ENCODE assay signal across 1 cellular context in the genomic region with DNA sequence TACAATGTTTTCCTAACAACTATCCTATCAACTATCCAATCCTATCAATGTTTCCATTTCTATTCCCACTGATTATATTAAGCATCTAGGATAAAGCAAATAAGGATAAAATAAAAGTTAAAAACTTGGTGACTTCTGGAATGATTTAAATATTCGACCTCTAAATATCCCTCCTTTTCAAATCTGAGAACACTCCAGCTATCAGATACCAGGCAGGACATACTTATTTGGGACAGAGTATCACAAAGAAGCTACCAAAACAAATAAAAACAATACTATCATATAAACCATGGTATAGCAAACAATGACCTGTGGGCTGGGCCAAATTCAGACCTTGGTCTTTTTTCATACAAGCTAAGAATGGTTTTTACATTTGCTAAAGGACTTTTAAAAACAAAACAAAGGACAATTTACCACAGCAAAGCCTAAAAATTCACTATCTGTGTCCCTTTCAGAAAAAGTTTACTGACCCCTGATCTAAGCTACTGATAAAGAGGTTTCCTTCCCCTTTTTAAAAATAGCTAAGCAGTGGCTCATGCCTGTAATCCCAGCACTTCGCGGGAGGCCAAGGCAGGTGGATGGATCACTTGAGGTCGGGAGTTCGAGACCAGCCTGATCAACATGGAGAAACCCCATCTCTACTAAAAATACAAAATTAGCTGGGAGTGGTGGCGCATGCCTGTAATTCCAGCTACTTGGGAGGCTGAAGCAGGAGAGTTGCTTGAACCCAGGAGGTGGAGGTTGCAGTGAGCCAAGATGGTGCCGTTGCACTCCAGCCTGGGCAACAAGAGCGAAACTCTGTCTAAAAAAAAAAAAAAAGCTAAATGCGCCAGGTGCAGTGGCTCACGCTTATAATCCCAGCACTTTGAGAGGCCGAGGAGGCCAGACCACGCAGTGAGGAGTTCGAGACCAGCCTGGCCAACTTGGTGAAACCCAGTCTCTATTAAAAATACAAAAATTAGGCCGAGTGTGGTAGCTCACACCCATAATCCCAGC.
TF ChIP-seq lines count a peak whose summit lies in the region.

No MANE protein-coding gene starts in this region.

TF ChIP-seq in K562, 482 proteins besides CTCF, POLR2A, EP300 and RAD21 (continued from another document and continues in another):
- TF ChIP-seq, protein P1, sequence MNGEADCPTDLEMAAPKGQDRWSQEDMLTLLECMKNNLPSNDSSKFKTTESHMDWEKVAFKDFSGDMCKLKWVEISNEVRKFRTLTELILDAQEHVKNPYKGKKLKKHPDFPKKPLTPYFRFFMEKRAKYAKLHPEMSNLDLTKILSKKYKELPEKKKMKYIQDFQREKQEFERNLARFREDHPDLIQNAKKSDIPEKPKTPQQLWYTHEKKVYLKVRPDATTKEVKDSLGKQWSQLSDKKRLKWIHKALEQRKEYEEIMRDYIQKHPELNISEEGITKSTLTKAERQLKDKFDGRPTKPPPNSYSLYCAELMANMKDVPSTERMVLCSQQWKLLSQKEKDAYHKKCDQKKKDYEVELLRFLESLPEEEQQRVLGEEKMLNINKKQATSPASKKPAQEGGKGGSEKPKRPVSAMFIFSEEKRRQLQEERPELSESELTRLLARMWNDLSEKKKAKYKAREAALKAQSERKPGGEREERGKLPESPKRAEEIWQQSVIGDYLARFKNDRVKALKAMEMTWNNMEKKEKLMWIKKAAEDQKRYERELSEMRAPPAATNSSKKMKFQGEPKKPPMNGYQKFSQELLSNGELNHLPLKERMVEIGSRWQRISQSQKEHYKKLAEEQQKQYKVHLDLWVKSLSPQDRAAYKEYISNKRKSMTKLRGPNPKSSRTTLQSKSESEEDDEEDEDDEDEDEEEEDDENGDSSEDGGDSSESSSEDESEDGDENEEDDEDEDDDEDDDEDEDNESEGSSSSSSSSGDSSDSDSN (IDR thresholded peaks at IDR 0.05; ENCODE audit: borderline replicate concordance in 1 of 2, low read depth in 2 of 2, low read length in 2 of 2) = no peak
- no peak for TF ChIP-seq ARHGAP35 (IDR thresholded peaks at IDR 0.05; ENCODE audit: partially characterized antibody)
- TF ChIP-seq HDAC2 (IDR thresholded peaks at IDR 0.05) = peak; percentile 47; the same call in 1 of the 2 replicates
- TF ChIP-seq MBD2 (IDR thresholded peaks at IDR 0.05; ENCODE audit: borderline replicate concordance, low read depth) = no peak
- TF ChIP-seq, protein P2, sequence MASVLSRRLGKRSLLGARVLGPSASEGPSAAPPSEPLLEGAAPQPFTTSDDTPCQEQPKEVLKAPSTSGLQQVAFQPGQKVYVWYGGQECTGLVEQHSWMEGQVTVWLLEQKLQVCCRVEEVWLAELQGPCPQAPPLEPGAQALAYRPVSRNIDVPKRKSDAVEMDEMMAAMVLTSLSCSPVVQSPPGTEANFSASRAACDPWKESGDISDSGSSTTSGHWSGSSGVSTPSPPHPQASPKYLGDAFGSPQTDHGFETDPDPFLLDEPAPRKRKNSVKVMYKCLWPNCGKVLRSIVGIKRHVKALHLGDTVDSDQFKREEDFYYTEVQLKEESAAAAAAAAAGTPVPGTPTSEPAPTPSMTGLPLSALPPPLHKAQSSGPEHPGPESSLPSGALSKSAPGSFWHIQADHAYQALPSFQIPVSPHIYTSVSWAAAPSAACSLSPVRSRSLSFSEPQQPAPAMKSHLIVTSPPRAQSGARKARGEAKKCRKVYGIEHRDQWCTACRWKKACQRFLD (CRISPR knock-in tag; IDR thresholded peaks at IDR 0.05) = no peak
- TF ChIP-seq, protein P3, sequence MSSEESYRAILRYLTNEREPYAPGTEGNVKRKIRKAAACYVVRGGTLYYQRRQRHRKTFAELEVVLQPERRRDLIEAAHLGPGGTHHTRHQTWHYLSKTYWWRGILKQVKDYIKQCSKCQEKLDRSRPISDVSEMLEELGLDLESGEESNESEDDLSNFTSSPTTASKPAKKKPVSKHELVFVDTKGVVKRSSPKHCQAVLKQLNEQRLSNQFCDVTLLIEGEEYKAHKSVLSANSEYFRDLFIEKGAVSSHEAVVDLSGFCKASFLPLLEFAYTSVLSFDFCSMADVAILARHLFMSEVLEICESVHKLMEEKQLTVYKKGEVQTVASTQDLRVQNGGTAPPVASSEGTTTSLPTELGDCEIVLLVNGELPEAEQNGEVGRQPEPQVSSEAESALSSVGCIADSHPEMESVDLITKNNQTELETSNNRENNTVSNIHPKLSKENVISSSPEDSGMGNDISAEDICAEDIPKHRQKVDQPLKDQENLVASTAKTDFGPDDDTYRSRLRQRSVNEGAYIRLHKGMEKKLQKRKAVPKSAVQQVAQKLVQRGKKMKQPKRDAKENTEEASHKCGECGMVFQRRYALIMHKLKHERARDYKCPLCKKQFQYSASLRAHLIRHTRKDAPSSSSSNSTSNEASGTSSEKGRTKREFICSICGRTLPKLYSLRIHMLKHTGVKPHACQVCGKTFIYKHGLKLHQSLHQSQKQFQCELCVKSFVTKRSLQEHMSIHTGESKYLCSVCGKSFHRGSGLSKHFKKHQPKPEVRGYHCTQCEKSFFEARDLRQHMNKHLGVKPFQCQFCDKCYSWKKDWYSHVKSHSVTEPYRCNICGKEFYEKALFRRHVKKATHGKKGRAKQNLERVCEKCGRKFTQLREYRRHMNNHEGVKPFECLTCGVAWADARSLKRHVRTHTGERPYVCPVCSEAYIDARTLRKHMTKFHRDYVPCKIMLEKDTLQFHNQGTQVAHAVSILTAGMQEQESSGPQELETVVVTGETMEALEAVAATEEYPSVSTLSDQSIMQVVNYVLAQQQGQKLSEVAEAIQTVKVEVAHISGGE (CRISPR knock-in tag; IDR thresholded peaks at IDR 0.05) = no peak
- TF ChIP-seq ZNF707 (CRISPR knock-in tag; conservative IDR thresholded peaks at IDR 0.05) = no peak
- TF ChIP-seq MAFF (IDR thresholded peaks at IDR 0.05; ENCODE audit: low read length) = no peak
- peak; percentile 43; the same call in 1 of the 2 replicates for TF ChIP-seq EHMT2 (IDR thresholded peaks at IDR 0.05)
- 0 out of 2 replicates have a peak, but pooled peaks have one; percentile 38 for TF ChIP-seq ZNF551 (CRISPR knock-in tag; IDR thresholded peaks at IDR 0.05)
- no peak for TF ChIP-seq ZNF583 (CRISPR knock-in tag; IDR thresholded peaks at IDR 0.05)
- peak; percentile 96 for TF ChIP-seq MEF2D (tag; conservative IDR thresholded peaks at IDR 0.05; ENCODE audit: low read depth)
- TF ChIP-seq, protein P4, sequence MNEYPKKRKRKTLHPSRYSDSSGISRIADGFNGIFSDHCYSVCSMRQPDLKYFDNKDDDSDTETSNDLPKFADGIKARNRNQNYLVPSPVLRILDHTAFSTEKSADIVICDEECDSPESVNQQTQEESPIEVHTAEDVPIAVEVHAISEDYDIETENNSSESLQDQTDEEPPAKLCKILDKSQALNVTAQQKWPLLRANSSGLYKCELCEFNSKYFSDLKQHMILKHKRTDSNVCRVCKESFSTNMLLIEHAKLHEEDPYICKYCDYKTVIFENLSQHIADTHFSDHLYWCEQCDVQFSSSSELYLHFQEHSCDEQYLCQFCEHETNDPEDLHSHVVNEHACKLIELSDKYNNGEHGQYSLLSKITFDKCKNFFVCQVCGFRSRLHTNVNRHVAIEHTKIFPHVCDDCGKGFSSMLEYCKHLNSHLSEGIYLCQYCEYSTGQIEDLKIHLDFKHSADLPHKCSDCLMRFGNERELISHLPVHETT (CRISPR knock-in tag; conservative IDR thresholded peaks at IDR 0.05 in 1 of 2, IDR thresholded peaks at IDR 0.05 in 1 of 2) = no peak
- TF ChIP-seq ZNF780A (CRISPR knock-in tag; IDR thresholded peaks at IDR 0.05) = no peak
- peak; percentile 55; the same call in 1 of the 2 replicates for TF ChIP-seq FOXM1 (IDR thresholded peaks at IDR 0.05; ENCODE audit: low read depth)
- TF ChIP-seq FOXM1 (CRISPR knock-in tag; IDR thresholded peaks at IDR 0.05; ENCODE audit: low read depth) = no peak
- TF ChIP-seq ESRRA (IDR thresholded peaks at IDR 0.05; ENCODE audit: borderline replicate concordance, low read depth) = 0 out of 2 replicates have a peak, but pooled peaks have one; percentile 27
- no peak for TF ChIP-seq TSC22D4 (tag; IDR thresholded peaks at IDR 0.05)
- TF ChIP-seq ZNF764 (CRISPR knock-in tag; IDR thresholded peaks at IDR 0.05; ENCODE audit: low read depth) = no peak
- TF ChIP-seq NCOA1 (IDR thresholded peaks at IDR 0.05; ENCODE audit: low read depth) = no peak
- TF ChIP-seq RCOR1 (IDR thresholded peaks at IDR 0.05; ENCODE audit: borderline replicate concordance in 1 of 2, low read depth in 2 of 2, low read length in 2 of 2) = peak in 1 of 2 experiments; percentile 78; a peak in 2 of 4 replicates
- no peak for TF ChIP-seq BRD9 (IDR thresholded peaks at IDR 0.05; ENCODE audit: low read depth, partially characterized antibody)
- TF ChIP-seq, protein P5, sequence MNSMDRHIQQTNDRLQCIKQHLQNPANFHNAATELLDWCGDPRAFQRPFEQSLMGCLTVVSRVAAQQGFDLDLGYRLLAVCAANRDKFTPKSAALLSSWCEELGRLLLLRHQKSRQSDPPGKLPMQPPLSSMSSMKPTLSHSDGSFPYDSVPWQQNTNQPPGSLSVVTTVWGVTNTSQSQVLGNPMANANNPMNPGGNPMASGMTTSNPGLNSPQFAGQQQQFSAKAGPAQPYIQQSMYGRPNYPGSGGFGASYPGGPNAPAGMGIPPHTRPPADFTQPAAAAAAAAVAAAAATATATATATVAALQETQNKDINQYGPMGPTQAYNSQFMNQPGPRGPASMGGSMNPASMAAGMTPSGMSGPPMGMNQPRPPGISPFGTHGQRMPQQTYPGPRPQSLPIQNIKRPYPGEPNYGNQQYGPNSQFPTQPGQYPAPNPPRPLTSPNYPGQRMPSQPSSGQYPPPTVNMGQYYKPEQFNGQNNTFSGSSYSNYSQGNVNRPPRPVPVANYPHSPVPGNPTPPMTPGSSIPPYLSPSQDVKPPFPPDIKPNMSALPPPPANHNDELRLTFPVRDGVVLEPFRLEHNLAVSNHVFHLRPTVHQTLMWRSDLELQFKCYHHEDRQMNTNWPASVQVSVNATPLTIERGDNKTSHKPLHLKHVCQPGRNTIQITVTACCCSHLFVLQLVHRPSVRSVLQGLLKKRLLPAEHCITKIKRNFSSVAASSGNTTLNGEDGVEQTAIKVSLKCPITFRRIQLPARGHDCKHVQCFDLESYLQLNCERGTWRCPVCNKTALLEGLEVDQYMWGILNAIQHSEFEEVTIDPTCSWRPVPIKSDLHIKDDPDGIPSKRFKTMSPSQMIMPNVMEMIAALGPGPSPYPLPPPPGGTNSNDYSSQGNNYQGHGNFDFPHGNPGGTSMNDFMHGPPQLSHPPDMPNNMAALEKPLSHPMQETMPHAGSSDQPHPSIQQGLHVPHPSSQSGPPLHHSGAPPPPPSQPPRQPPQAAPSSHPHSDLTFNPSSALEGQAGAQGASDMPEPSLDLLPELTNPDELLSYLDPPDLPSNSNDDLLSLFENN (IDR thresholded peaks at IDR 0.05; ENCODE audit: low read depth in 2 of 2, low read length in 2 of 2) = no peak
- TF ChIP-seq, protein P6, sequence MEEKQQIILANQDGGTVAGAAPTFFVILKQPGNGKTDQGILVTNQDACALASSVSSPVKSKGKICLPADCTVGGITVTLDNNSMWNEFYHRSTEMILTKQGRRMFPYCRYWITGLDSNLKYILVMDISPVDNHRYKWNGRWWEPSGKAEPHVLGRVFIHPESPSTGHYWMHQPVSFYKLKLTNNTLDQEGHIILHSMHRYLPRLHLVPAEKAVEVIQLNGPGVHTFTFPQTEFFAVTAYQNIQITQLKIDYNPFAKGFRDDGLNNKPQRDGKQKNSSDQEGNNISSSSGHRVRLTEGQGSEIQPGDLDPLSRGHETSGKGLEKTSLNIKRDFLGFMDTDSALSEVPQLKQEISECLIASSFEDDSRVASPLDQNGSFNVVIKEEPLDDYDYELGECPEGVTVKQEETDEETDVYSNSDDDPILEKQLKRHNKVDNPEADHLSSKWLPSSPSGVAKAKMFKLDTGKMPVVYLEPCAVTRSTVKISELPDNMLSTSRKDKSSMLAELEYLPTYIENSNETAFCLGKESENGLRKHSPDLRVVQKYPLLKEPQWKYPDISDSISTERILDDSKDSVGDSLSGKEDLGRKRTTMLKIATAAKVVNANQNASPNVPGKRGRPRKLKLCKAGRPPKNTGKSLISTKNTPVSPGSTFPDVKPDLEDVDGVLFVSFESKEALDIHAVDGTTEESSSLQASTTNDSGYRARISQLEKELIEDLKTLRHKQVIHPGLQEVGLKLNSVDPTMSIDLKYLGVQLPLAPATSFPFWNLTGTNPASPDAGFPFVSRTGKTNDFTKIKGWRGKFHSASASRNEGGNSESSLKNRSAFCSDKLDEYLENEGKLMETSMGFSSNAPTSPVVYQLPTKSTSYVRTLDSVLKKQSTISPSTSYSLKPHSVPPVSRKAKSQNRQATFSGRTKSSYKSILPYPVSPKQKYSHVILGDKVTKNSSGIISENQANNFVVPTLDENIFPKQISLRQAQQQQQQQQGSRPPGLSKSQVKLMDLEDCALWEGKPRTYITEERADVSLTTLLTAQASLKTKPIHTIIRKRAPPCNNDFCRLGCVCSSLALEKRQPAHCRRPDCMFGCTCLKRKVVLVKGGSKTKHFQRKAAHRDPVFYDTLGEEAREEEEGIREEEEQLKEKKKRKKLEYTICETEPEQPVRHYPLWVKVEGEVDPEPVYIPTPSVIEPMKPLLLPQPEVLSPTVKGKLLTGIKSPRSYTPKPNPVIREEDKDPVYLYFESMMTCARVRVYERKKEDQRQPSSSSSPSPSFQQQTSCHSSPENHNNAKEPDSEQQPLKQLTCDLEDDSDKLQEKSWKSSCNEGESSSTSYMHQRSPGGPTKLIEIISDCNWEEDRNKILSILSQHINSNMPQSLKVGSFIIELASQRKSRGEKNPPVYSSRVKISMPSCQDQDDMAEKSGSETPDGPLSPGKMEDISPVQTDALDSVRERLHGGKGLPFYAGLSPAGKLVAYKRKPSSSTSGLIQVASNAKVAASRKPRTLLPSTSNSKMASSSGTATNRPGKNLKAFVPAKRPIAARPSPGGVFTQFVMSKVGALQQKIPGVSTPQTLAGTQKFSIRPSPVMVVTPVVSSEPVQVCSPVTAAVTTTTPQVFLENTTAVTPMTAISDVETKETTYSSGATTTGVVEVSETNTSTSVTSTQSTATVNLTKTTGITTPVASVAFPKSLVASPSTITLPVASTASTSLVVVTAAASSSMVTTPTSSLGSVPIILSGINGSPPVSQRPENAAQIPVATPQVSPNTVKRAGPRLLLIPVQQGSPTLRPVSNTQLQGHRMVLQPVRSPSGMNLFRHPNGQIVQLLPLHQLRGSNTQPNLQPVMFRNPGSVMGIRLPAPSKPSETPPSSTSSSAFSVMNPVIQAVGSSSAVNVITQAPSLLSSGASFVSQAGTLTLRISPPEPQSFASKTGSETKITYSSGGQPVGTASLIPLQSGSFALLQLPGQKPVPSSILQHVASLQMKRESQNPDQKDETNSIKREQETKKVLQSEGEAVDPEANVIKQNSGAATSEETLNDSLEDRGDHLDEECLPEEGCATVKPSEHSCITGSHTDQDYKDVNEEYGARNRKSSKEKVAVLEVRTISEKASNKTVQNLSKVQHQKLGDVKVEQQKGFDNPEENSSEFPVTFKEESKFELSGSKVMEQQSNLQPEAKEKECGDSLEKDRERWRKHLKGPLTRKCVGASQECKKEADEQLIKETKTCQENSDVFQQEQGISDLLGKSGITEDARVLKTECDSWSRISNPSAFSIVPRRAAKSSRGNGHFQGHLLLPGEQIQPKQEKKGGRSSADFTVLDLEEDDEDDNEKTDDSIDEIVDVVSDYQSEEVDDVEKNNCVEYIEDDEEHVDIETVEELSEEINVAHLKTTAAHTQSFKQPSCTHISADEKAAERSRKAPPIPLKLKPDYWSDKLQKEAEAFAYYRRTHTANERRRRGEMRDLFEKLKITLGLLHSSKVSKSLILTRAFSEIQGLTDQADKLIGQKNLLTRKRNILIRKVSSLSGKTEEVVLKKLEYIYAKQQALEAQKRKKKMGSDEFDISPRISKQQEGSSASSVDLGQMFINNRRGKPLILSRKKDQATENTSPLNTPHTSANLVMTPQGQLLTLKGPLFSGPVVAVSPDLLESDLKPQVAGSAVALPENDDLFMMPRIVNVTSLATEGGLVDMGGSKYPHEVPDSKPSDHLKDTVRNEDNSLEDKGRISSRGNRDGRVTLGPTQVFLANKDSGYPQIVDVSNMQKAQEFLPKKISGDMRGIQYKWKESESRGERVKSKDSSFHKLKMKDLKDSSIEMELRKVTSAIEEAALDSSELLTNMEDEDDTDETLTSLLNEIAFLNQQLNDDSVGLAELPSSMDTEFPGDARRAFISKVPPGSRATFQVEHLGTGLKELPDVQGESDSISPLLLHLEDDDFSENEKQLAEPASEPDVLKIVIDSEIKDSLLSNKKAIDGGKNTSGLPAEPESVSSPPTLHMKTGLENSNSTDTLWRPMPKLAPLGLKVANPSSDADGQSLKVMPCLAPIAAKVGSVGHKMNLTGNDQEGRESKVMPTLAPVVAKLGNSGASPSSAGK (IDR thresholded peaks at IDR 0.05) = peak; percentile 38; the same call in 1 of the 2 replicates
- no peak for TF ChIP-seq TAF15 (IDR thresholded peaks at IDR 0.05; ENCODE audit: low read depth, low read length)
